In genomic region chr22:37480387-37481346, GRCh38 we compare ENCODE assay signal across 21 cellular contexts. TPM values are rescaled to one million over a fixed set of nuclear protein-coding genes. Genes with fewer than 3 reads are reported as not detected.
DNase-seq lines count a peak whose midpoint lies in the region; ATAC-seq and TF ChIP-seq lines count a peak whose summit lies in the region.
"Had no signal": no experiment of that assay in that cellular context is flagged by ENCODE, and none has a peak within 500 bp of the region (broad histone marks: within the 10 kb centered on the region; RNA-seq: fewer than 3 reads in every experiment).

No MANE protein-coding gene starts in this region.

- H3K9me3 ChIP-seq in KOPT-K1 (ENCODE audit: insufficient read depth, low read length, poor library complexity, severe bottlenecking) (no peaks in the 10 kb centered on the region), neural progenitor cell (ENCODE audit: low read depth) (no peaks in the 10 kb centered on the region)
- H3K9me3 ChIP-seq: BE2C, Peyer's patch, psoas muscle, tibial artery had no signal

- H3K27me3 Mint-ChIP-seq in activated CD4-positive, alpha-beta T cell treated with anti-CD3 and anti-CD28 coated beads, Interleukin-2, amount 10 ng/mL, durations not matched to agents 24 days and 14 days: no peaks in the 10 kb centered on the region
- H3K27me3 Mint-ChIP-seq in activated naive CD8-positive, alpha-beta T cell treated with anti-CD3 and anti-CD28 coated beads for 36 hours: no peaks in the 10 kb centered on the region
- H3K27me3 Mint-ChIP-seq in neural progenitor cell (ENCODE audit: insufficient read depth, low read depth): peaks cover 12% of the 10 kb centered on the region

- H3K79me2 ChIP-seq in neural progenitor cell (ENCODE audit: low read depth): no peaks in the 10 kb centered on the region

- no peaks in the 10 kb centered on the region for H3K27me3 ChIP-seq in neural progenitor cell
- H3K27me3 ChIP-seq: BE2C, Peyer's patch had no signal

- H3K27ac ChIP-seq in KOPT-K1 (ENCODE audit: low read depth, low read length, poor library complexity, severe bottlenecking) (peak overlapping the region; percentile 13), neural progenitor cell (no peak overlapping the region)
- H3K27ac ChIP-seq: coronary artery, Peyer's patch, psoas muscle, tibial artery had no signal

- H3K36me3 Mint-ChIP-seq in activated CD4-positive, alpha-beta T cell treated with anti-CD3 and anti-CD28 coated beads, Interleukin-2, amount 10 ng/mL, durations not matched to agents 24 days and 14 days (ENCODE audit: low read depth): peaks cover 60% of the 10 kb centered on the region
- H3K36me3 Mint-ChIP-seq in activated naive CD8-positive, alpha-beta T cell treated with anti-CD3 and anti-CD28 coated beads for 36 hours: peaks cover 39% of the 10 kb centered on the region
- no peaks in the 10 kb centered on the region for H3K36me3 Mint-ChIP-seq in neural progenitor cell

- H3K9me3 Mint-ChIP-seq in activated CD4-positive, alpha-beta T cell treated with anti-CD3 and anti-CD28 coated beads, Interleukin-2, amount 10 ng/mL, durations not matched to agents 24 days and 14 days: no peaks in the 10 kb centered on the region
- no peaks in the 10 kb centered on the region for H3K9me3 Mint-ChIP-seq in activated naive CD8-positive, alpha-beta T cell treated with anti-CD3 and anti-CD28 coated beads for 36 hours
- no peaks in the 10 kb centered on the region for H3K9me3 Mint-ChIP-seq in neural progenitor cell
- H3K9me3 Mint-ChIP-seq: nephron had no signal

- no peak overlapping the region for H3K9ac ChIP-seq in neural progenitor cell

- H3K27ac Mint-ChIP-seq in activated CD4-positive, alpha-beta T cell treated with anti-CD3 and anti-CD28 coated beads, Interleukin-2, amount 10 ng/mL, durations not matched to agents 24 days and 14 days: peak overlapping the region; percentile 69
- H3K27ac Mint-ChIP-seq in activated naive CD8-positive, alpha-beta T cell treated with anti-CD3 and anti-CD28 coated beads for 36 hours: peak overlapping the region; percentile 17
- peak overlapping the region; percentile 16 for H3K27ac Mint-ChIP-seq in neural progenitor cell

- ATAC-seq in HG03520 (IDR thresholded peaks at IDR 0.05; ENCODE audit: unreplicated experiment): no peak
- ATAC-seq: psoas muscle, SK-N-SH treated with all-trans-retinoic acid at 6 μM for 48 hours had no signal

- no peak overlapping the region for H2AFZ ChIP-seq in neural progenitor cell (replicated peaks)

- DNase-seq in activated CD4-positive, alpha-beta T cell treated with anti-CD3 and anti-CD28 coated beads, Interleukin-2, amount 10 ng/mL, durations not matched to agents 24 days and 14 days: no peak
- no peak for DNase-seq in activated CD4-positive, alpha-beta T cell treated with anti-CD3 and anti-CD28 coated beads, Interleukin-2, amount 50 U/mL, for 1 hour
- no peak for DNase-seq in activated naive CD8-positive, alpha-beta T cell treated with anti-CD3 and anti-CD28 coated beads for 36 hours
- DNase-seq in neural progenitor cell (ENCODE audit: low spot score) (no peak), NCI-H524 treated with DMSO at 0.1 percent for 48 hours (lab: John Stamatoyannopoulos, UW) (no peak), SIG-M5 treated with dmso at 0.1 percent for 504 hours (lab: John Stamatoyannopoulos, UW; ENCODE audit: unreplicated experiment) (no peak)
- DNase-seq: activated CD4-positive, alpha-beta T cell treated with anti-CD3 and anti-CD28 coated beads, Interleukin-2, amount 50 U/mL, for 48 hours; activated effector memory CD4-positive, alpha-beta T cell treated with Interleukin-2 at 50 U/mL for 16 hours; BE2C; hypothalamus; mesenchymal stem cell; NCI-H1436; NCI-H82; Peyer's patch; psoas muscle; tibial artery had no signal

- intact Hi-C loops in activated CD4-positive, alpha-beta T cell treated with anti-CD3 and anti-CD28 coated beads, Interleukin-2, amount 10 ng/mL, durations not matched to agents 24 days and 14 days (cut with micrococcal nuclease): no loop called here

- peaks cover 27% of the 10 kb centered on the region for H3K4me1 ChIP-seq in neural progenitor cell
- H3K4me1 ChIP-seq: BE2C, psoas muscle had no signal

- peaks cover 21% of the 10 kb centered on the region for H3F3A ChIP-seq in neural progenitor cell (ENCODE audit: low read depth)

- no peaks in the 10 kb centered on the region for H4K20me1 ChIP-seq in neural progenitor cell (ENCODE audit: low read depth)

- H3K4me3 Mint-ChIP-seq in activated CD4-positive, alpha-beta T cell treated with anti-CD3 and anti-CD28 coated beads, Interleukin-2, amount 10 ng/mL, durations not matched to agents 24 days and 14 days: no peak overlapping the region
- H3K4me3 Mint-ChIP-seq in activated naive CD8-positive, alpha-beta T cell treated with anti-CD3 and anti-CD28 coated beads for 36 hours: no peak overlapping the region
- H3K4me3 Mint-ChIP-seq in neural progenitor cell: peak overlapping the region; percentile 4
- H3K4me3 Mint-ChIP-seq: nephron had no signal

- H3K36me3 ChIP-seq in KOPT-K1 (ENCODE audit: insufficient read depth, low read length) (peaks cover 39% of the 10 kb centered on the region), neural progenitor cell (no peaks in the 10 kb centered on the region)
- H3K36me3 ChIP-seq: BE2C, tibial artery had no signal

- no peak overlapping the region for H3K4me2 ChIP-seq in neural progenitor cell

- peaks cover 26% of the 10 kb centered on the region for H3K4me1 Mint-ChIP-seq in activated CD4-positive, alpha-beta T cell treated with anti-CD3 and anti-CD28 coated beads, Interleukin-2, amount 10 ng/mL, durations not matched to agents 24 days and 14 days
- peaks cover 31% of the 10 kb centered on the region for H3K4me1 Mint-ChIP-seq in activated naive CD8-positive, alpha-beta T cell treated with anti-CD3 and anti-CD28 coated beads for 36 hours
- peaks cover 30% of the 10 kb centered on the region for H3K4me1 Mint-ChIP-seq in neural progenitor cell

- H3K4me3 ChIP-seq in neural progenitor cell: no peak overlapping the region
- H3K4me3 ChIP-seq: coronary artery, Peyer's patch, psoas muscle, tibial artery had no signal

- TF ChIP-seq CTCF in neural progenitor cell (IDR thresholded peaks at IDR 0.05): no peak

RNA-seq across cellular contexts. Expression of gene MFNG, which starts 5.5 kb away (rescaled TPM):
- total RNA-seq in activated CD4-positive, alpha-beta T cell treated with anti-CD3 and anti-CD28 coated beads, Interleukin-2, amount 10 ng/mL, durations not matched to agents 24 days and 14 days: 207 and 231 TPM in 2 replicates
- total RNA-seq in activated naive CD8-positive, alpha-beta T cell treated with anti-CD3 and anti-CD28 coated beads for 36 hours: 100 to 1,000 TPM; 193 to 204 TPM
- 2.3 and 10.6 TPM in 2 replicates for total RNA-seq in neural progenitor cell (ENCODE audit: low replicate concordance)

RNA-seq across cellular contexts. Expression of gene CARD10, which starts 38.5 kb away (rescaled TPM):
- not detected in 2 replicates for total RNA-seq in activated CD4-positive, alpha-beta T cell treated with anti-CD3 and anti-CD28 coated beads, Interleukin-2, amount 10 ng/mL, durations not matched to agents 24 days and 14 days
- total RNA-seq in activated naive CD8-positive, alpha-beta T cell treated with anti-CD3 and anti-CD28 coated beads for 36 hours: under 1 TPM; 0.06 to 0.14 TPM
- total RNA-seq in neural progenitor cell (ENCODE audit: low replicate concordance): 1.5 and 6.2 TPM in 2 replicates

RNA-seq across cellular contexts. Expression of gene ELFN2, which starts 53.4 kb away (rescaled TPM):
- total RNA-seq in activated CD4-positive, alpha-beta T cell treated with anti-CD3 and anti-CD28 coated beads, Interleukin-2, amount 10 ng/mL, durations not matched to agents 24 days and 14 days: 0.07 and 0.09 TPM in 2 replicates
- total RNA-seq in activated naive CD8-positive, alpha-beta T cell treated with anti-CD3 and anti-CD28 coated beads for 36 hours: under 1 TPM; 0.06 to 0.20 TPM
- total RNA-seq in neural progenitor cell (ENCODE audit: low replicate concordance): 0.82 and 1.1 TPM in 2 replicates
- total RNA-seq: psoas muscle had no signal

Comparison
In these comparisons a context has a peak if more than half of its experiments do, and no peak if none do; other contexts are left out.
1. H3K27ac Mint-ChIP-seq: peak in every context shown above with its lines; median percentile 69 in activated CD4-positive, alpha-beta T cell treated with anti-CD3 and anti-CD28 coated beads, Interleukin-2, amount 10 ng/mL, durations not matched to agents 24 days and 14 days; 17 in activated naive CD8-positive, alpha-beta T cell treated with anti-CD3 and anti-CD28 coated beads for 36 hours; 16 in neural progenitor cell.
2. RNA of gene MFNG, which starts 5.5 kb away (total RNA-seq): 207 to 231 TPM in activated CD4-positive, alpha-beta T cell treated with anti-CD3 and anti-CD28 coated beads, Interleukin-2, amount 10 ng/mL, durations not matched to agents 24 days and 14 days and 193 to 204 TPM in activated naive CD8-positive, alpha-beta T cell treated with anti-CD3 and anti-CD28 coated beads for 36 hours; 2.3 to 10.6 TPM in neural progenitor cell; every median in the first group is over 10 times any median in the second.